ENCODE assay signal across 22 cellular contexts in genomic region chr21:28253971-28254370, GRCh38.
A peak's percentile ranks its signal among the peaks of the same experiment; 100 is the strongest.
DNase-seq lines count a peak whose midpoint lies in the region; ATAC-seq, FAIRE-seq and TF ChIP-seq lines count a peak whose summit lies in the region.
"Had no signal": no experiment of that assay in that cellular context is flagged by ENCODE, and none has a peak within 500 bp of the region (broad histone marks: within the 10 kb centered on the region; RNA-seq: fewer than 3 reads in every experiment).

No MANE protein-coding gene starts in this region.

- H3K36me3 ChIP-seq in astrocyte (ENCODE audit: insufficient read depth, low read length): no peaks in the 10 kb centered on the region
- no peaks in the 10 kb centered on the region for H3K36me3 ChIP-seq in smooth muscle cell (ENCODE audit: low read depth)
- H3K36me3 ChIP-seq: BLaER1 had no signal

- no peak overlapping the region for H2AFZ ChIP-seq in astrocyte (ENCODE audit: low read depth, low read length)
- no peak overlapping the region for H2AFZ ChIP-seq in smooth muscle cell (ENCODE audit: low read depth)

- no peak overlapping the region for H3K27ac Mint-ChIP-seq in astrocyte (ENCODE audit: unreplicated experiment)
- no peak overlapping the region for H3K27ac Mint-ChIP-seq in stimulated activated effector memory CD8-positive, alpha-beta T cell treated with anti-CD3 and anti-CD28 coated beads, Interleukin-12 subunit alpha, Interleukin-12 subunit beta, amount 100 ng/mL, for 72 hours
- H3K27ac Mint-ChIP-seq: CD4-positive, CD25-positive, alpha-beta regulatory T cell had no signal

- H3K4me3 Mint-ChIP-seq in astrocyte (ENCODE audit: unreplicated experiment): no peak overlapping the region
- H3K4me3 Mint-ChIP-seq in stimulated activated effector memory CD8-positive, alpha-beta T cell treated with anti-CD3 and anti-CD28 coated beads, Interleukin-12 subunit alpha, Interleukin-12 subunit beta, amount 100 ng/mL, for 72 hours: no peak overlapping the region
- H3K4me3 Mint-ChIP-seq: CD4-positive, CD25-positive, alpha-beta regulatory T cell had no signal

- H3K36me3 Mint-ChIP-seq in astrocyte (ENCODE audit: low read depth, unreplicated experiment): no peaks in the 10 kb centered on the region
- H3K36me3 Mint-ChIP-seq in stimulated activated effector memory CD8-positive, alpha-beta T cell treated with anti-CD3 and anti-CD28 coated beads, Interleukin-12 subunit alpha, Interleukin-12 subunit beta, amount 100 ng/mL, for 72 hours: no peaks in the 10 kb centered on the region
- H3K36me3 Mint-ChIP-seq: CD4-positive, CD25-positive, alpha-beta regulatory T cell had no signal

- no peaks in the 10 kb centered on the region for H3K9me3 ChIP-seq in astrocyte (ENCODE audit: insufficient read depth, low read depth, low read length)
- no peaks in the 10 kb centered on the region for H3K9me3 ChIP-seq in smooth muscle cell (replicated peaks; ENCODE audit: low read depth)
- H3K9me3 ChIP-seq: BLaER1 had no signal

- DNase-seq in AG08395 (ENCODE audit: low spot score) (peak; percentile 34), GM04503 (ENCODE audit: low read depth) (peak; percentile 31), astrocyte (ENCODE audit: low read depth) (no peak), smooth muscle cell (lab: John Stamatoyannopoulos, UW; ENCODE audit: unreplicated experiment) (no peak), NCI-H69 (lab: John Stamatoyannopoulos, UW) (no peak), RPMI8226 (no peak)
- no peak for DNase-seq in stimulated activated effector memory CD8-positive, alpha-beta T cell treated with anti-CD3 and anti-CD28 coated beads, Interleukin-12 subunit alpha, Interleukin-12 subunit beta, amount 100 ng/mL, for 72 hours (ENCODE audit: low spot score in 2 of 2)
- DNase-seq: CD4-positive, CD25-positive, alpha-beta regulatory T cell; NCI-H1048; NCI-H1417; NCI-H1694; NCI-H2029 treated with DMSO at 0.1 percent for 48 hours; NCI-H446 treated with DMSO at 0.1 percent for 48 hours; NCI-H526; SHP77 treated with DMSO at 0.1 percent for 48 hours had no signal

- 85% methylated on average over 5 of the region's 5 CpGs for WGBS in smooth muscle cell (ENCODE audit: low lambda C conversion rate)

- no peaks in the 10 kb centered on the region for H4K20me1 ChIP-seq in astrocyte (ENCODE audit: insufficient read depth, low read length)
- no peaks in the 10 kb centered on the region for H4K20me1 ChIP-seq in smooth muscle cell (ENCODE audit: low read depth)
- H4K20me1 ChIP-seq: BLaER1 had no signal

- H3F3A ChIP-seq in smooth muscle cell (ENCODE audit: low read depth): peaks cover 15% of the 10 kb centered on the region

- peaks cover 18% of the 10 kb centered on the region for H3K4me1 Mint-ChIP-seq in astrocyte (ENCODE audit: low read depth, unreplicated experiment)
- no peaks in the 10 kb centered on the region for H3K4me1 Mint-ChIP-seq in stimulated activated effector memory CD8-positive, alpha-beta T cell treated with anti-CD3 and anti-CD28 coated beads, Interleukin-12 subunit alpha, Interleukin-12 subunit beta, amount 100 ng/mL, for 72 hours
- H3K4me1 Mint-ChIP-seq: CD4-positive, CD25-positive, alpha-beta regulatory T cell had no signal

- H3K4me2 ChIP-seq in astrocyte (ENCODE audit: low read length): no peak overlapping the region
- H3K4me2 ChIP-seq in smooth muscle cell: peak overlapping the region; percentile 41
- H3K4me2 ChIP-seq: BLaER1 had no signal

- H3K4me3 ChIP-seq in astrocyte (ENCODE audit: insufficient read depth, low read depth, low read length): no peak overlapping the region
- no peak overlapping the region for H3K4me3 ChIP-seq in smooth muscle cell
- H3K4me3 ChIP-seq: BLaER1, SK-N-MC had no signal

- no peak for ATAC-seq in stimulated activated effector memory CD8-positive, alpha-beta T cell treated with anti-CD3 and anti-CD28 coated beads, Interleukin-12 subunit alpha, Interleukin-12 subunit beta, amount 100 ng/mL, for 72 hours
- ATAC-seq: Panc1 had no signal

- H3K9ac ChIP-seq in astrocyte (ENCODE audit: low read length) (no peak overlapping the region), smooth muscle cell (ENCODE audit: low read depth) (no peak overlapping the region)
- H3K9ac ChIP-seq: BLaER1 had no signal

- H3K79me2 ChIP-seq in astrocyte (ENCODE audit: insufficient read depth, low read length) (no peaks in the 10 kb centered on the region), smooth muscle cell (ENCODE audit: low read depth) (no peaks in the 10 kb centered on the region)

- H3K27me3 ChIP-seq in astrocyte (ENCODE audit: insufficient read depth, low read length) (no peaks in the 10 kb centered on the region), smooth muscle cell (ENCODE audit: low read depth) (no peaks in the 10 kb centered on the region)
- H3K27me3 ChIP-seq: BLaER1 had no signal

- FAIRE-seq in astrocyte (lab: Jason Lieb, UNC): peak; percentile 47
- FAIRE-seq: D721Med, G401.6, GM12892 had no signal

- no peaks in the 10 kb centered on the region for H3K27me3 Mint-ChIP-seq in astrocyte (ENCODE audit: low read depth, unreplicated experiment)
- H3K27me3 Mint-ChIP-seq: CD4-positive, CD25-positive, alpha-beta regulatory T cell had no signal

- TF ChIP-seq CTCF in astrocyte (IDR thresholded peaks at IDR 0.05; ENCODE audit: insufficient read depth, low read depth, low read length): no peak
- no peak for TF ChIP-seq CTCF in smooth muscle cell (IDR thresholded peaks at IDR 0.05; ENCODE audit: borderline replicate concordance, insufficient read depth, poor library complexity, severe bottlenecking)

- H3K27ac ChIP-seq in astrocyte (ENCODE audit: low read depth, low read length) (no peak overlapping the region), smooth muscle cell (ENCODE audit: low read depth) (peak overlapping the region; percentile 93)
- H3K27ac ChIP-seq: 22Rv1, BLaER1, SK-N-MC had no signal

- H3K9me3 Mint-ChIP-seq in astrocyte (ENCODE audit: unreplicated experiment): no peaks in the 10 kb centered on the region
- H3K9me3 Mint-ChIP-seq in stimulated activated effector memory CD8-positive, alpha-beta T cell treated with anti-CD3 and anti-CD28 coated beads, Interleukin-12 subunit alpha, Interleukin-12 subunit beta, amount 100 ng/mL, for 72 hours: peaks cover 5% of the 10 kb centered on the region

- H3K4me1 ChIP-seq in astrocyte (ENCODE audit: insufficient read depth, low read length) (no peaks in the 10 kb centered on the region), smooth muscle cell (ENCODE audit: low read depth) (no peaks in the 10 kb centered on the region)
- H3K4me1 ChIP-seq: BLaER1 had no signal

Comparison
In these comparisons a context has a peak if more than half of its experiments do, and no peak if none do; other contexts are left out.
1. DNase-seq: peak in AG08395 (single experiment) and GM04503 (single experiment); none in astrocyte (single experiment), smooth muscle cell (single experiment), stimulated activated effector memory CD8-positive, alpha-beta T cell treated with anti-CD3 and anti-CD28 coated beads, Interleukin-12 subunit alpha, Interleukin-12 subunit beta, amount 100 ng/mL, for 72 hours (0 of 2), NCI-H69 (single experiment) and RPMI8226 (single experiment).